ENCODE assay signal across 23 cellular contexts in genomic region chr11:40716344-40717178, GRCh38.
"Had no signal": no experiment of that assay in that cellular context is flagged by ENCODE, and none has a peak within 500 bp of the region (broad histone marks: within the 10 kb centered on the region; RNA-seq: fewer than 3 reads in every experiment).

No MANE protein-coding gene starts in this region.

- ATAC-seq: heart right ventricle; left ventricle myocardium superior; stimulated activated naive B cell treated with anti-CD40 and anti-IgM and Interleukin-4, amounts not matched to agents 10 μg/mL and 1 μg/mL and 100 μg/mL, for 72 hours had no signal

- H3K27me3 ChIP-seq: heart right ventricle, sigmoid colon, transverse colon, vagina had no signal

- H3K9me3 Mint-ChIP-seq: nephron had no signal

- H3K4me3 ChIP-seq: heart right ventricle, sigmoid colon, smooth muscle cell, transverse colon, vagina had no signal

- H3K4me2 ChIP-seq: smooth muscle cell had no signal

- H3K4me3 Mint-ChIP-seq: activated CD4-positive, alpha-beta memory T cell treated with anti-CD3 and anti-CD28 coated beads for 36 hours; activated naive CD8-positive, alpha-beta T cell treated with anti-CD3 and anti-CD28 coated beads for 36 hours; nephron; stimulated activated naive B cell treated with anti-CD40 and anti-IgM and Interleukin-4, amounts not matched to agents 10 μg/mL and 1 μg/mL and 100 μg/mL, for 72 hours had no signal

- H3K9me3 ChIP-seq: sigmoid colon, transverse colon, vagina had no signal

- DNase-seq: activated CD4-positive, alpha-beta memory T cell treated with anti-CD3 and anti-CD28 coated beads for 36 hours; activated CD4-positive, alpha-beta T cell treated with anti-CD3 and anti-CD28 coated beads for 4 hours; activated CD4-positive, CD25-positive, alpha-beta regulatory T cell; activated naive CD4-positive, alpha-beta T cell treated with Interleukin-2 at 50 U/mL for 16 hours; activated naive CD8-positive, alpha-beta T cell treated with anti-CD3 and anti-CD28 coated beads for 36 hours; activated T-cell treated with anti-CD3 and anti-CD28 coated beads, Interleukin-2, amount 50 U/mL, for 48 hours; cerebellar nuclear complex; cortex of kidney; erythroblast; foreskin fibroblast; heart right ventricle; kidney glomerular epithelial cell; left ventricle myocardium superior; posterior cingulate gyrus; sigmoid colon; stimulated activated CD4-positive, alpha-beta T cell treated with anti-CD3 and anti-CD28 coated beads, Interleukin-2, amount 100 ng/mL, for 48 hours; stimulated activated CD8-positive, alpha-beta memory T cell treated with anti-CD3 and anti-CD28 coated beads, Interleukin-4, amount 100 ng/mL, for 48 hours; stimulated activated naive B cell treated with anti-CD40 and anti-IgM and Interleukin-4, amounts not matched to agents 10 μg/mL and 1 μg/mL and 100 μg/mL, for 72 hours; T-helper 9 cell; transverse colon had no signal

- H3K36me3 ChIP-seq: heart right ventricle, sigmoid colon, transverse colon, vagina had no signal

- H3K27ac ChIP-seq: heart right ventricle, sigmoid colon, transverse colon, vagina had no signal

- H3K4me1 Mint-ChIP-seq: activated naive CD8-positive, alpha-beta T cell treated with anti-CD3 and anti-CD28 coated beads for 36 hours; stimulated activated naive B cell treated with anti-CD40 and anti-IgM and Interleukin-4, amounts not matched to agents 10 μg/mL and 1 μg/mL and 100 μg/mL, for 72 hours had no signal

- H3K27ac Mint-ChIP-seq: activated CD4-positive, alpha-beta memory T cell treated with anti-CD3 and anti-CD28 coated beads for 36 hours; activated naive CD8-positive, alpha-beta T cell treated with anti-CD3 and anti-CD28 coated beads for 36 hours; stimulated activated naive B cell treated with anti-CD40 and anti-IgM and Interleukin-4, amounts not matched to agents 10 μg/mL and 1 μg/mL and 100 μg/mL, for 72 hours had no signal

- H3K27me3 Mint-ChIP-seq: activated CD4-positive, alpha-beta memory T cell treated with anti-CD3 and anti-CD28 coated beads for 36 hours; activated naive CD8-positive, alpha-beta T cell treated with anti-CD3 and anti-CD28 coated beads for 36 hours; stimulated activated naive B cell treated with anti-CD40 and anti-IgM and Interleukin-4, amounts not matched to agents 10 μg/mL and 1 μg/mL and 100 μg/mL, for 72 hours had no signal

- H3K4me1 ChIP-seq: heart right ventricle, sigmoid colon, transverse colon, vagina had no signal

- H3K36me3 Mint-ChIP-seq: activated CD4-positive, alpha-beta memory T cell treated with anti-CD3 and anti-CD28 coated beads for 36 hours; activated naive CD8-positive, alpha-beta T cell treated with anti-CD3 and anti-CD28 coated beads for 36 hours; stimulated activated naive B cell treated with anti-CD40 and anti-IgM and Interleukin-4, amounts not matched to agents 10 μg/mL and 1 μg/mL and 100 μg/mL, for 72 hours had no signal
